ENCODE assay signal across 12 cellular contexts in genomic region chr4:79578613-79579012, GRCh38.
"Had no signal": no experiment of that assay in that cellular context is flagged by ENCODE, and none has a peak within 500 bp of the region (broad histone marks: within the 10 kb centered on the region; RNA-seq: fewer than 3 reads in every experiment).

No MANE protein-coding gene starts in this region.

- H3K27me3 ChIP-seq: ascending aorta, esophagus muscularis mucosa, sigmoid colon had no signal

- H3K9me3 Mint-ChIP-seq: activated CD4-positive, alpha-beta memory T cell treated with anti-CD3 and anti-CD28 coated beads, Interleukin-2, amount 10 ng/mL, durations not matched to agents 7 days and 5 days; activated naive CD8-positive, alpha-beta T cell treated with anti-CD3 and anti-CD28 coated beads, Interleukin-2, amount 50 U/mL, for 24 hours; activated T-cell treated with anti-CD3 and anti-CD28 coated beads, Interleukin-2, amount 50 U/mL, for 72 hours; type B pancreatic cell had no signal

- H3K27ac ChIP-seq: ascending aorta, sigmoid colon had no signal

- H3K27me3 Mint-ChIP-seq: type B pancreatic cell had no signal

- H3K4me3 ChIP-seq: ascending aorta, esophagus muscularis mucosa, sigmoid colon had no signal

- H3K9me3 ChIP-seq: ascending aorta, esophagus muscularis mucosa, sigmoid colon had no signal

- DNase-seq: activated CD4-positive, alpha-beta memory T cell treated with anti-CD3 and anti-CD28 coated beads, Interleukin-2, amount 10 ng/mL, durations not matched to agents 7 days and 5 days; activated CD4-positive, alpha-beta T cell treated with anti-CD3 and anti-CD28 coated beads for 1 hour; activated gamma-delta T cell treated with Interleukin-2 at 50 U/mL for 16 hours; activated naive CD8-positive, alpha-beta T cell treated with anti-CD3 and anti-CD28 coated beads, Interleukin-2, amount 50 U/mL, for 24 hours; activated T-cell treated with anti-CD3 and anti-CD28 coated beads, Interleukin-2, amount 50 U/mL, for 72 hours; sigmoid colon; stimulated activated CD4-positive, alpha-beta T cell treated with anti-CD3 and anti-CD28 coated beads, Interleukin-12 subunit alpha, Interleukin-12 subunit beta, amount 100 ng/mL, for 4 hours; stimulated activated naive CD4-positive, alpha-beta T cell; substantia nigra had no signal

- H3K36me3 ChIP-seq: ascending aorta, esophagus muscularis mucosa, sigmoid colon had no signal

- H3K36me3 Mint-ChIP-seq: type B pancreatic cell had no signal

- H3K4me1 Mint-ChIP-seq: activated CD4-positive, alpha-beta memory T cell treated with anti-CD3 and anti-CD28 coated beads, Interleukin-2, amount 10 ng/mL, durations not matched to agents 7 days and 5 days; activated naive CD8-positive, alpha-beta T cell treated with anti-CD3 and anti-CD28 coated beads, Interleukin-2, amount 50 U/mL, for 24 hours had no signal

- H3K27ac Mint-ChIP-seq: activated CD4-positive, alpha-beta memory T cell treated with anti-CD3 and anti-CD28 coated beads, Interleukin-2, amount 10 ng/mL, durations not matched to agents 7 days and 5 days; activated naive CD8-positive, alpha-beta T cell treated with anti-CD3 and anti-CD28 coated beads, Interleukin-2, amount 50 U/mL, for 24 hours; activated T-cell treated with anti-CD3 and anti-CD28 coated beads, Interleukin-2, amount 50 U/mL, for 72 hours; type B pancreatic cell had no signal

- ATAC-seq: activated naive CD8-positive, alpha-beta T cell treated with anti-CD3 and anti-CD28 coated beads, Interleukin-2, amount 50 U/mL, for 24 hours; activated T-cell treated with anti-CD3 and anti-CD28 coated beads, Interleukin-2, amount 50 U/mL, for 72 hours had no signal

- H3K4me3 Mint-ChIP-seq: activated CD4-positive, alpha-beta memory T cell treated with anti-CD3 and anti-CD28 coated beads, Interleukin-2, amount 10 ng/mL, durations not matched to agents 7 days and 5 days; activated naive CD8-positive, alpha-beta T cell treated with anti-CD3 and anti-CD28 coated beads, Interleukin-2, amount 50 U/mL, for 24 hours; activated T-cell treated with anti-CD3 and anti-CD28 coated beads, Interleukin-2, amount 50 U/mL, for 72 hours; type B pancreatic cell had no signal
